8 cellular contexts compared by ENCODE assay signal in the genomic region with DNA sequence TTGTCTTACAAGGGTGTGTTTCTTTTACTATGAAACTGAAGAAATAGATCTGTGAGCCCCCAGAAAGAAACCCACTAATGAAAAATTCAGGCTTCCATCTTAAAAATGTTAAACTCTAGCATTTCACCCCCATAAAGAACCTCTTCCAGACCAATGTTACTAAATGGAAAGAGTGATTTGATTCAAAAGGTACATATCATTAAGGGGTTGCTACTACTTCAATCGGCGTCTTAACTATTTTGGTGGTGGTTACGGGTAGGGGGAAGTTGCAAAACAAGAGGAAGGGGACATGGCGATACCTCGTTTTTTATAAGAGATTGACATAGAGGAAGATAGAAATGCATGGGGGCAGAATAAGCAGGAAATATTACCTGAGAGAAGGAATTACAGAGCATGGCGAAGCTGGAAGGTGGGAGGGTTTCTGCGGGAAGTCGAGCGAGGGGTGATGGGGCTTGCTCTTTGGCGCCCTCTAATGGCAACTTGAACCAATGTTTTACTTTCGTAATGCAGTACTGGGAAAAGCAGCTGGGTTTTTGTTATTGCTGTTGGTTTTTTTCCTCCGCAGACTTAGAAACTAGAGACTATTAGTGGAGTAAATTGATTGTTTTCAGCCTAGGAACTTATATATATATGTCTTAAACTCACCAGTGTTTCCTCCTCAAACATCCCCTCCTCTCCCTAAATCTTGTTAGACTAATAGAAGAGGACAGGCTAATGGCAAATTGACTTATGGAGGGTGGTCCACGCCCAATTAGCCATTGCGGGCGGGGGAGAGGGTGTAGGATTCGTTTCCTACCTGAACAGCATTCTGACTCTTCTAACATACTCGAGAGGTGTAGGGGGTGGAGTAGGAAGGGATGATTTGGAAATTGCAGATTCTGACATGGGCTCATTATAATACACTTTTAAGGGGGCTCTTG. TPM values are rescaled to one million over a fixed set of nuclear protein-coding genes. Genes with fewer than 3 reads are reported as not detected.
A peak's percentile ranks its signal among the peaks of the same experiment; 100 is the strongest.
DNase-seq lines count a peak whose midpoint lies in the region; ATAC-seq, FAIRE-seq and TF ChIP-seq lines count a peak whose summit lies in the region.

No MANE protein-coding gene starts in this region.

- FAIRE-seq in pancreas (lab: Jason Lieb, UNC) = no peak

- TF ChIP-seq CTCF in DOHH2 (IDR thresholded peaks at IDR 0.05; ENCODE audit: low read depth, low read length, poor library complexity, severe bottlenecking) (peak; percentile 91), pancreas (IDR thresholded peaks at IDR 0.05) (peak; percentile 66 to 91 (median 78))

- DNase-seq in HPDE6-E6E7 (ENCODE audit: extremely low spot score) (peak; percentile 54), NCI-H526 treated with DMSO at 0.1 percent for 48 hours (lab: John Stamatoyannopoulos, UW) (peak; percentile 72), head of caudate nucleus (peak; percentile 68 to 96 (median 88)), pancreas (peak in 5 of 6 donors; percentile 46 to 64 (median 54)), ureter (ENCODE audit: low spot score) (no peak)

- H3K27me3 ChIP-seq in DOHH2 (ENCODE audit: control insufficient read depth, low read length) (peaks cover 14% of the 10 kb centered on the region), pancreas (peaks cover 15 to 87% (median 21%) of the 10 kb centered on the region in 4 donors)

- H3K27ac ChIP-seq in DOHH2 (ENCODE audit: low read depth, low read length) = no peak overlapping the region
- H3K27ac ChIP-seq in pancreas = no peak overlapping the region

- no peaks in the 10 kb centered on the region for H3K9me2 ChIP-seq in DOHH2 (replicated peaks; ENCODE audit: control insufficient read depth, low read length)

- peaks cover 16% of the 10 kb centered on the region for H3K4me1 Mint-ChIP-seq in activated T-helper 17 cell treated with anti-CD3 and anti-CD28 coated beads, Interleukin-2, amount 50 U/mL, for 72 hours

- H3K4me3 ChIP-seq in DOHH2 (ENCODE audit: low read length) = peak overlapping the region; percentile 71
- no peak overlapping the region for H3K4me3 ChIP-seq in pancreas

- H3K9me3 Mint-ChIP-seq in activated T-helper 17 cell treated with anti-CD3 and anti-CD28 coated beads, Interleukin-2, amount 50 U/mL, for 72 hours = no peaks in the 10 kb centered on the region

- intact Hi-C loops in head of caudate nucleus (cut with DNase I) = loop anchor here (5.0 kb wide), 4 partner anchors 138 to 917 kb away; no protein-coding TSS in a partner anchor
- intact Hi-C loops in pancreas (cut with DNase I) = loop anchor here in 2 of 3 donors (10.0 kb wide), 2 partner anchors 974 to 984 kb away; no protein-coding TSS in a partner anchor

- peak overlapping the region; percentile 56 for H3K4me3 Mint-ChIP-seq in activated T-helper 17 cell treated with anti-CD3 and anti-CD28 coated beads, Interleukin-2, amount 50 U/mL, for 72 hours

- peaks cover 56% of the 10 kb centered on the region for H3K4me1 ChIP-seq in DOHH2 (ENCODE audit: control insufficient read depth, low read length)
- H3K4me1 ChIP-seq in pancreas = peaks cover 0 to 4% (median 3%) of the 10 kb centered on the region in 3 donors

- H3K36me3 ChIP-seq in DOHH2 (ENCODE audit: control insufficient read depth, low read length) = no peaks in the 10 kb centered on the region
- no peaks in the 10 kb centered on the region for H3K36me3 ChIP-seq in pancreas

- peaks cover 16% of the 10 kb centered on the region for H3K36me3 Mint-ChIP-seq in activated T-helper 17 cell treated with anti-CD3 and anti-CD28 coated beads, Interleukin-2, amount 50 U/mL, for 72 hours (ENCODE audit: low read depth)

- peaks cover 79% of the 10 kb centered on the region for H3K27me3 Mint-ChIP-seq in activated T-helper 17 cell treated with anti-CD3 and anti-CD28 coated beads, Interleukin-2, amount 50 U/mL, for 72 hours

- H3K4me2 ChIP-seq in DOHH2 (ENCODE audit: low read length) = peak overlapping the region; percentile 68

- ATAC-seq in GM21447 (IDR thresholded peaks at IDR 0.05; ENCODE audit: unreplicated experiment) = peak; percentile 83
- ATAC-seq in activated T-helper 17 cell treated with anti-CD3 and anti-CD28 coated beads, Interleukin-2, amount 50 U/mL, for 72 hours (replicated peaks) = peak; percentile 55
- ATAC-seq in pancreas = peak; percentile 80 to 89 (median 86)

- H3K9me3 ChIP-seq in DOHH2 (ENCODE audit: control insufficient read depth, insufficient read depth, low read length) = no peaks in the 10 kb centered on the region
- H3K9me3 ChIP-seq in pancreas = no peaks in the 10 kb centered on the region

- 9 to 10% methylated on average over 17 of the region's 17 CpGs for WGBS in pancreas, 2 donors

- H3K79me2 ChIP-seq in DOHH2 (ENCODE audit: control insufficient read depth, low read length) = no peaks in the 10 kb centered on the region

- H3K27ac Mint-ChIP-seq in activated T-helper 17 cell treated with anti-CD3 and anti-CD28 coated beads, Interleukin-2, amount 50 U/mL, for 72 hours = no peak overlapping the region

- H4K20me1 ChIP-seq in DOHH2 (ENCODE audit: control insufficient read depth, insufficient read depth, low read depth, low read length) = no peaks in the 10 kb centered on the region

- H3F3A ChIP-seq in DOHH2 (ENCODE audit: control insufficient read depth, insufficient read depth) = no peaks in the 10 kb centered on the region; the same call in 1 of the 2 replicates

RNA-seq across cellular contexts. Expression of a gene that starts 11.3 kb away (rescaled TPM):
- 1 to 10 TPM in 1 of 2 donors, not detected in 1; 3.7 TPM for total RNA-seq in activated T-helper 17 cell treated with anti-CD3 and anti-CD28 coated beads, Interleukin-2, amount 50 U/mL, for 72 hours
- total RNA-seq in pancreas = under 1 TPM in 3 of 6 donors, not detected in 3; 0.06 to 0.35 (median 0.09) TPM
- under 1 TPM; 0.04 to 0.35 TPM for polyA plus RNA-seq in pancreas
- total RNA-seq in ureter = 0.16 TPM
